Comparison of ENCODE assay signal across 22 cellular contexts in the genomic region with DNA sequence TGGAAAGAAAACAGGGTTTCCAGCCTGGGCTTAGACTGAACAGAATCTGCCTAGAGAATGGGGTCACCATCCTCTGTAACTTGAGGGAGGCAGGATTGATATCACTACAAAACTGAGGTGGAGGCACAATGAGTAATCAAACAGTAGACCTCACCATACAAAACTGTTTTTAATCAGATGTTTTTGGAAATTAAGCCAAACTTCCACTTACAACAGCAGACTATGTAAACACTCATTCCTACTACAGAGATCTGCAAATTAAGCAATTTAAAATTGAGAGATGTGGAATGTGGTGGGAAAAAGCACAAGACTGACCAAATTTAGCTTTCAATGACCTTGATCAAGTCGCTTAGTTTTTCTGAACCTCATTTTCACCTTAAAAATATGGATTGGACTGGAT.
"Had no signal": no experiment of that assay in that cellular context is flagged by ENCODE, and none has a peak within 500 bp of the region (broad histone marks: within the 10 kb centered on the region; RNA-seq: fewer than 3 reads in every experiment).

No MANE protein-coding gene starts in this region.

- DNase-seq: Kasumi-1; MM.1S; NCI-H1092 treated with DMSO at 0.1 percent for 48 hours; NCI-H1436; NCI-H187; NCI-H2029; NCI-H2081 treated with DMSO at 0.1 percent for 48 hours; NCI-H2171; NCI-H226; NCI-H446; NCI-H510A; NCI-H524 treated with DMSO at 0.1 percent for 48 hours; NCI-H69; NCI-H774; NK-92 treated with Interleukin-12 subunit alpha and Interleukin-12 subunit beta, amount 100 ng/mL, for 24 hours; PC-3; SHP77; SK-N-SH; SW 1271 had no signal

- H3K27ac ChIP-seq: KMS-11, RWPE1 had no signal

- H3K4me2 ChIP-seq: KMS-11, SK-N-SH had no signal

- ATAC-seq: Panc1, PC-3 had no signal

- H3K9ac ChIP-seq: KMS-11, SK-N-SH had no signal

- H3K9me3 ChIP-seq: SK-N-SH had no signal
